ENCODE assay signal across 26 cellular contexts in genomic region chr17:15663691-15664090, GRCh38.
"Had no signal": no experiment of that assay in that cellular context is flagged by ENCODE, and none has a peak within 500 bp of the region (broad histone marks: within the 10 kb centered on the region; RNA-seq: fewer than 3 reads in every experiment).

No MANE protein-coding gene starts in this region.

- H3K27me3 Mint-ChIP-seq: activated CD4-positive, alpha-beta memory T cell treated with anti-CD3 and anti-CD28 coated beads for 36 hours; activated CD4-positive, alpha-beta T cell treated with anti-CD3 and anti-CD28 coated beads for 36 hours; activated CD4-positive, alpha-beta T cell treated with anti-CD3 and anti-CD28 coated beads, Interleukin-2, amount 10 ng/mL, durations not matched to agents 24 days and 14 days; activated CD8-positive, alpha-beta memory T cell treated with anti-CD3 and anti-CD28 coated beads, Interleukin-2, amount 10 ng/mL, durations not matched to agents 7 days and 5 days; activated naive CD8-positive, alpha-beta T cell; activated T-helper 17 cell treated with anti-CD3 and anti-CD28 coated beads, Interleukin-2, amount 50 U/mL, for 72 hours; central memory CD8-positive, alpha-beta T cell; dendritic cell treated with granulocyte-macrophage colony-stimulating factor and Interleukin-4, amounts not matched to agents 40 ng/mL and 50 ng/mL, for 4 days; effector memory CD8-positive, alpha-beta T cell had no signal

- H3K9me3 Mint-ChIP-seq: activated CD4-positive, alpha-beta memory T cell treated with anti-CD3 and anti-CD28 coated beads for 36 hours; activated CD4-positive, alpha-beta T cell treated with anti-CD3 and anti-CD28 coated beads, Interleukin-2, amount 10 ng/mL, durations not matched to agents 24 days and 14 days; activated T-helper 17 cell treated with anti-CD3 and anti-CD28 coated beads, Interleukin-2, amount 50 U/mL, for 72 hours; central memory CD8-positive, alpha-beta T cell; dendritic cell treated with granulocyte-macrophage colony-stimulating factor and Interleukin-4, amounts not matched to agents 40 ng/mL and 50 ng/mL, for 4 days; effector memory CD8-positive, alpha-beta T cell had no signal

- DNase-seq: activated CD4-positive, alpha-beta memory T cell treated with anti-CD3 and anti-CD28 coated beads for 36 hours; activated CD4-positive, alpha-beta T cell treated with anti-CD3 and anti-CD28 coated beads for 36 hours; activated CD4-positive, alpha-beta T cell treated with anti-CD3 and anti-CD28 coated beads, Interleukin-2, amount 10 ng/mL, durations not matched to agents 24 days and 14 days; activated CD4-positive, CD25-positive, alpha-beta regulatory T cell; activated CD4-positive, CD25-positive, alpha-beta regulatory T cell treated with anti-CD3 and anti-CD28 coated beads, Interleukin-2, amount 50 U/mL, for 72 hours; activated CD8-positive, alpha-beta memory T cell treated with anti-CD3 and anti-CD28 coated beads, Interleukin-2, amount 10 ng/mL, durations not matched to agents 7 days and 5 days; activated CD8-positive, alpha-beta memory T cell treated with anti-CD3 and anti-CD28 coated beads, Interleukin-2, amount 50 U/mL, for 4 hours; activated CD8-positive, alpha-beta T cell treated with anti-CD3 and anti-CD28 coated beads, Interleukin-2, amount 10 ng/mL, durations not matched to agents 7 days and 5 days; activated effector memory CD4-positive, alpha-beta T cell treated with Interleukin-2 at 50 U/mL for 16 hours; activated gamma-delta T cell treated with Interleukin-2 at 50 U/mL for 16 hours; activated naive CD4-positive, alpha-beta T cell treated with anti-CD3 and anti-CD28 coated beads, Interleukin-2, amount 50 U/mL, for 16 hours; activated naive CD4-positive, alpha-beta T cell treated with Interleukin-2 at 50 U/mL for 16 hours; activated T-cell treated with anti-CD3 and anti-CD28 coated beads, Interleukin-2, amount 50 U/mL, for 1 hour; amniotic stem cell; anterior cingulate cortex; brain microvascular endothelial cell; dorsolateral prefrontal cortex; effector CD4-positive, alpha-beta T cell; effector memory CD8-positive, alpha-beta T cell; esophagus squamous epithelium; foreskin melanocyte; T-helper 2 cell had no signal

- H3K27ac Mint-ChIP-seq: activated CD4-positive, alpha-beta memory T cell treated with anti-CD3 and anti-CD28 coated beads for 36 hours; activated CD4-positive, alpha-beta T cell treated with anti-CD3 and anti-CD28 coated beads for 36 hours; activated CD4-positive, alpha-beta T cell treated with anti-CD3 and anti-CD28 coated beads, Interleukin-2, amount 10 ng/mL, durations not matched to agents 24 days and 14 days; activated CD8-positive, alpha-beta memory T cell treated with anti-CD3 and anti-CD28 coated beads, Interleukin-2, amount 10 ng/mL, durations not matched to agents 7 days and 5 days; activated CD8-positive, alpha-beta T cell treated with anti-CD3 and anti-CD28 coated beads, Interleukin-2, amount 10 ng/mL, durations not matched to agents 7 days and 5 days; activated naive CD8-positive, alpha-beta T cell; activated T-helper 17 cell treated with anti-CD3 and anti-CD28 coated beads, Interleukin-2, amount 50 U/mL, for 72 hours; dendritic cell treated with granulocyte-macrophage colony-stimulating factor and Interleukin-4, amounts not matched to agents 40 ng/mL and 50 ng/mL, for 4 days; effector memory CD8-positive, alpha-beta T cell had no signal

- H3K4me3 Mint-ChIP-seq: activated CD4-positive, alpha-beta memory T cell treated with anti-CD3 and anti-CD28 coated beads for 36 hours; activated CD4-positive, alpha-beta T cell treated with anti-CD3 and anti-CD28 coated beads for 36 hours; activated CD4-positive, alpha-beta T cell treated with anti-CD3 and anti-CD28 coated beads, Interleukin-2, amount 10 ng/mL, durations not matched to agents 24 days and 14 days; activated CD8-positive, alpha-beta memory T cell treated with anti-CD3 and anti-CD28 coated beads, Interleukin-2, amount 10 ng/mL, durations not matched to agents 7 days and 5 days; activated CD8-positive, alpha-beta T cell treated with anti-CD3 and anti-CD28 coated beads, Interleukin-2, amount 10 ng/mL, durations not matched to agents 7 days and 5 days; activated naive CD8-positive, alpha-beta T cell; activated T-helper 17 cell treated with anti-CD3 and anti-CD28 coated beads, Interleukin-2, amount 50 U/mL, for 72 hours; central memory CD8-positive, alpha-beta T cell; dendritic cell treated with granulocyte-macrophage colony-stimulating factor and Interleukin-4, amounts not matched to agents 40 ng/mL and 50 ng/mL, for 4 days; effector memory CD8-positive, alpha-beta T cell had no signal

- H3K4me1 Mint-ChIP-seq: activated CD4-positive, alpha-beta T cell treated with anti-CD3 and anti-CD28 coated beads for 36 hours; activated T-helper 17 cell treated with anti-CD3 and anti-CD28 coated beads, Interleukin-2, amount 50 U/mL, for 72 hours; central memory CD8-positive, alpha-beta T cell had no signal
